In genomic region chr6:35327349-35328027, GRCh38 we compare ENCODE assay signal across 8 cellular contexts. TPM values are rescaled to one million over a fixed set of nuclear protein-coding genes. Genes with fewer than 3 reads are reported as not detected.
A peak's percentile ranks its signal among the peaks of the same experiment; 100 is the strongest.
DNase-seq lines count a peak whose midpoint lies in the region; ATAC-seq and TF ChIP-seq lines count a peak whose summit lies in the region.

No MANE protein-coding gene starts in this region.

- DNase-seq in AML-193 (lab: John Stamatoyannopoulos, UW) (peak; percentile 73 to 79), GM19240 (ENCODE audit: insufficient read length, low spot score) (peak; percentile 75), NCI-H1105 treated with DMSO at 0.1 percent for 48 hours (lab: John Stamatoyannopoulos, UW) (peak; percentile 24), MCF 10A (ENCODE audit: unreplicated experiment) (peak; percentile 62), left colon (peak; percentile 56 to 77), putamen (ENCODE audit: low spot score) (no peak)
- peak; percentile 35 to 66 (median 56) for DNase-seq in stimulated activated CD4-positive, alpha-beta T cell treated with anti-CD3 and anti-CD28 coated beads, TNF-alpha, amount 100 ng/mL, for 4 hours (ENCODE audit: low read depth in 3 of 3)

- H3K4me3 ChIP-seq in WI38 (ENCODE audit: low read depth, low read length): no peak overlapping the region

- H3K4me1 Mint-ChIP-seq in MCF 10A (ENCODE audit: insufficient read depth, unreplicated experiment): no peaks in the 10 kb centered on the region

- POLR2A ChIA-PET in MCF 10A (lab: Yijun Ruan, JAX): no interaction called here

- BruUV-seq in MCF 10A (replicated peaks; lab: Mats Ljungman, UMichigan): no TSS peak

- intact Hi-C loops in MCF 10A (cut with micrococcal nuclease) (loop anchor here (1.0 kb wide), 1 partner anchor 30 kb away; the partner anchor contains the start of gene DEF6), left colon (cut with DNase I, micrococcal nuclease) (no loop called here)

- peaks cover 17% of the 10 kb centered on the region for H3K36me3 Mint-ChIP-seq in MCF 10A (ENCODE audit: insufficient read depth, unreplicated experiment)

- CTCF ChIA-PET in MCF 10A (lab: Yijun Ruan, JAX): interaction anchor here (0.6 to 5.0 kb wide), 11 partner anchors 10 to 1020 kb away, joined by 3 to 33 read pairs (median 4); partner anchors contain the start of gene DEF6

- H3K27ac Mint-ChIP-seq in MCF 10A (ENCODE audit: low read depth, unreplicated experiment): no peak overlapping the region

- peak; percentile 85 for ATAC-seq in left colon

- no peak overlapping the region for H3K4me3 Mint-ChIP-seq in MCF 10A (ENCODE audit: unreplicated experiment)

- TF ChIP-seq CTCF in WI38 (IDR thresholded peaks at IDR 0.05; ENCODE audit: low read depth, low read length) (peak; percentile 81), MCF 10A (IDR thresholded peaks at IDR 0.05; ENCODE audit: unreplicated experiment) (peak; percentile 36)

- no peaks in the 10 kb centered on the region for H3K9me3 Mint-ChIP-seq in MCF 10A (ENCODE audit: unreplicated experiment)

- no peaks in the 10 kb centered on the region for H3K27me3 Mint-ChIP-seq in MCF 10A (ENCODE audit: insufficient read depth, unreplicated experiment)

RNA-seq across cellular contexts. Expression of gene PPARD, which starts 14.9 kb away (rescaled TPM):
- total RNA-seq in MCF 10A (2022) (13.8 and 16.8 TPM in 2 replicates), left colon (10 to 100 TPM; 36.0 to 68.0 TPM)

RNA-seq across cellular contexts. Expression of gene DEF6, which starts 29.9 kb away (rescaled TPM):
- total RNA-seq in MCF 10A (2022): 17.8 and 23.1 TPM in 2 replicates
- total RNA-seq in left colon: 10 to 100 TPM; 10.3 to 10.5 TPM
